8 cellular contexts compared by ENCODE assay signal in genomic region chr11:128521697-128522062, GRCh38.
DNase-seq lines count a peak whose midpoint lies in the region; ATAC-seq and TF ChIP-seq lines count a peak whose summit lies in the region.

No MANE protein-coding gene starts in this region.

- peak overlapping the region; percentile 28 for H2AFZ ChIP-seq in mammary epithelial cell (ENCODE audit: low read depth, low read length)

- H3K4me1 Mint-ChIP-seq in CD4-positive, alpha-beta T cell (ENCODE audit: low read depth), result peaks cover 44% of the 10 kb centered on the region
- H3K4me1 Mint-ChIP-seq in IgD-negative memory B cell, result peaks cover 22 to 39% (median 33%) of the 10 kb centered on the region in 3 donors

- dilution Hi-C loops in mammary epithelial cell (cut with HindIII; ENCODE audit: low sequenced_read_pairs), result loop anchor here (5.0 kb wide), 1 partner anchor 56 kb away; no protein-coding TSS in a partner anchor

- H3K27me3 Mint-ChIP-seq in CD4-positive, alpha-beta T cell, result no peaks in the 10 kb centered on the region
- peaks cover 1% of the 10 kb centered on the region for H3K27me3 Mint-ChIP-seq in IgD-negative memory B cell

- DNase-seq in CD4-positive, alpha-beta T cell, result peak in 2 of 10 experiments; percentile 31 to 39
- DNase-seq in mammary epithelial cell, result no peak
- DNase-seq in lower leg skin (ENCODE audit: low spot score in 2 of 2), result peak in 1 of 2 donors; percentile 88
- DNase-seq in upper lobe of right lung, result peak; percentile 71

- WGBS in mammary epithelial cell (ENCODE audit: low coverage, missing lambda C conversion rate), result 10% methylated on average over 2 of the region's 19 CpGs
- 0 to 1% methylated on average over 17 to 19 of the region's 19 CpGs for WGBS in lower leg skin, 2 donors

- TSS peak; percentile 56 for BruUV-seq in mammary epithelial cell (replicated peaks; lab: Mats Ljungman, UMichigan)

- in situ Hi-C loops in mammary epithelial cell (cut with MboI; ENCODE audit: low sequenced_read_pairs in 2 of 2), result loop anchor here in 1 of 2 donors (25.0 kb wide), 2 partner anchors 91 to 484 kb away; no protein-coding TSS in a partner anchor

- H3K9me3 Mint-ChIP-seq in CD4-positive, alpha-beta T cell, result no peaks in the 10 kb centered on the region
- H3K9me3 Mint-ChIP-seq in IgD-negative memory B cell, result no peaks in the 10 kb centered on the region

- POLR2A ChIA-PET in CD4-positive, alpha-beta T cell (lab: Charles Lee), result interaction anchor here (0.9 to 26.3 kb wide), 12 partner anchors 17 to 231 kb away, joined by 3 to 611 read pairs (median 44); no protein-coding TSS in a partner anchor

- peak overlapping the region; percentile 99 for H3K27ac Mint-ChIP-seq in CD4-positive, alpha-beta T cell
- H3K27ac Mint-ChIP-seq in IgD-negative memory B cell, result peak overlapping the region; percentile 90 to 95 (median 93)

- TF ChIP-seq POLR2A in lower leg skin (IDR thresholded peaks at IDR 0.05), result no peak

- H3K9me3 ChIP-seq in CD4-positive, alpha-beta T cell (ENCODE audit: control insufficient read depth, low read length), result no peaks in the 10 kb centered on the region
- H3K9me3 ChIP-seq in mammary epithelial cell (replicated peaks; ENCODE audit: insufficient read depth, low read length), result no peaks in the 10 kb centered on the region
- no peaks in the 10 kb centered on the region for H3K9me3 ChIP-seq in upper lobe of right lung

- H3K27me3 ChIP-seq in CD4-positive, alpha-beta T cell (ENCODE audit: control insufficient read depth, insufficient read depth, low read length), result no peaks in the 10 kb centered on the region
- no peaks in the 10 kb centered on the region for H3K27me3 ChIP-seq in mammary epithelial cell (ENCODE audit: insufficient read depth, low read length)
- no peaks in the 10 kb centered on the region for H3K27me3 ChIP-seq in upper lobe of right lung

- H3K4me3 ChIP-seq in mammary epithelial cell (replicated peaks in 1 of 3; ENCODE audit: insufficient read depth in 1 of 3, low read depth in 2 of 3, low read length in 3 of 3) (peak overlapping the region; percentile 85 to 95 (median 87)), lower leg skin (ENCODE audit: low read depth, poor library complexity, severe bottlenecking) (peak overlapping the region; percentile 65), upper lobe of right lung (peak overlapping the region; percentile 74)

- peaks cover 54% of the 10 kb centered on the region for H3K79me2 ChIP-seq in mammary epithelial cell (ENCODE audit: insufficient read depth, low read length)

- TF ChIP-seq CTCF in CD4-positive, alpha-beta T cell (IDR thresholded peaks at IDR 0.05), result no peak
- TF ChIP-seq CTCF in mammary epithelial cell (conservative IDR thresholded peaks at IDR 0.05 in 1 of 2, IDR thresholded peaks at IDR 0.05 in 1 of 2; ENCODE audit: extremely low read depth in 1 of 2, insufficient read depth in 1 of 2, low read depth in 1 of 2, low read length in 2 of 2) (no peak), lower leg skin (IDR thresholded peaks at IDR 0.05) (no peak), upper lobe of right lung (IDR thresholded peaks at IDR 0.05) (no peak)

- H4K20me1 ChIP-seq in mammary epithelial cell (ENCODE audit: insufficient read depth, low read length), result peaks cover 2% of the 10 kb centered on the region

- peaks cover 66% of the 10 kb centered on the region for H3K36me3 Mint-ChIP-seq in CD4-positive, alpha-beta T cell (ENCODE audit: low read depth)
- H3K36me3 Mint-ChIP-seq in IgD-negative memory B cell, result peaks cover 7% of the 10 kb centered on the region

- peak overlapping the region; percentile 91 for H3K4me2 ChIP-seq in mammary epithelial cell (ENCODE audit: insufficient read depth, low read depth, low read length)

- no peaks in the 10 kb centered on the region for H3K36me3 ChIP-seq in mammary epithelial cell (ENCODE audit: insufficient read depth, low read length)
- no peaks in the 10 kb centered on the region for H3K36me3 ChIP-seq in upper lobe of right lung

- peak overlapping the region; percentile 98 for H3K9ac ChIP-seq in mammary epithelial cell (ENCODE audit: insufficient read depth, low read length)

- intact Hi-C loops in CD4-positive, alpha-beta T cell (cut with DNase I, micrococcal nuclease), result loop anchor here (2.0 to 10.0 kb wide), 8 partner anchors 15 to 324 kb away; no protein-coding TSS in a partner anchor
- intact Hi-C loops in mammary epithelial cell (cut with micrococcal nuclease), result loop anchor here (1.0 to 5.0 kb wide), 11 partner anchors 9 to 349 kb away; no protein-coding TSS in a partner anchor
- intact Hi-C loops in lower leg skin (cut with DNase I; ENCODE audit: low total_unique reads), result no loop called here
- intact Hi-C loops in upper lobe of right lung (cut with DNase I), result no loop called here

- H3K27ac ChIP-seq in CD4-positive, alpha-beta T cell (ENCODE audit: low read depth, low read length), result peak overlapping the region; percentile 96
- peak overlapping the region; percentile 96 for H3K27ac ChIP-seq in mammary epithelial cell (ENCODE audit: insufficient read depth, low read depth, low read length)
- H3K27ac ChIP-seq in upper lobe of right lung, result peak overlapping the region; percentile 94

- peaks cover 61% of the 10 kb centered on the region for H3K4me1 ChIP-seq in mammary epithelial cell (ENCODE audit: insufficient read depth, low read length)
- H3K4me1 ChIP-seq in upper lobe of right lung, result peaks cover 30% of the 10 kb centered on the region

- CTCF ChIA-PET in CD4-positive, alpha-beta T cell (lab: Charles Lee), result interaction anchor here (0.9 to 1.9 kb wide), 2 partner anchors 18 to 231 kb away, joined by 4 to 5 read pairs; no protein-coding TSS in a partner anchor
- CTCF ChIA-PET in mammary epithelial cell (lab: Charles Lee; ENCODE audit: low non-redundant PET), result no interaction called here

- peak; percentile 1 for ATAC-seq in CD4-positive, alpha-beta T cell (ENCODE audit: poor library complexity)
- ATAC-seq in upper lobe of right lung (no peak), GM21423 (IDR thresholded peaks at IDR 0.05; ENCODE audit: unreplicated experiment) (no peak), GM19395 (IDR thresholded peaks at IDR 0.05; ENCODE audit: unreplicated experiment) (no peak), GM18873 (IDR thresholded peaks at IDR 0.05; ENCODE audit: low FRiP score, unreplicated experiment) (no peak)

- peak overlapping the region; percentile 93 for H3K4me3 Mint-ChIP-seq in CD4-positive, alpha-beta T cell
- peak overlapping the region; percentile 95 to 98 (median 98) for H3K4me3 Mint-ChIP-seq in IgD-negative memory B cell

Comparison
In these comparisons a context has a peak if more than half of its experiments do, and no peak if none do; other contexts are left out.
1. intact Hi-C loops: an anchor here in CD4-positive, alpha-beta T cell (2.0 to 10.0 kb wide) and mammary epithelial cell (1.0 to 5.0 kb wide); none called in lower leg skin and upper lobe of right lung.